ENCODE assay signal across 7 cellular contexts in the genomic region with DNA sequence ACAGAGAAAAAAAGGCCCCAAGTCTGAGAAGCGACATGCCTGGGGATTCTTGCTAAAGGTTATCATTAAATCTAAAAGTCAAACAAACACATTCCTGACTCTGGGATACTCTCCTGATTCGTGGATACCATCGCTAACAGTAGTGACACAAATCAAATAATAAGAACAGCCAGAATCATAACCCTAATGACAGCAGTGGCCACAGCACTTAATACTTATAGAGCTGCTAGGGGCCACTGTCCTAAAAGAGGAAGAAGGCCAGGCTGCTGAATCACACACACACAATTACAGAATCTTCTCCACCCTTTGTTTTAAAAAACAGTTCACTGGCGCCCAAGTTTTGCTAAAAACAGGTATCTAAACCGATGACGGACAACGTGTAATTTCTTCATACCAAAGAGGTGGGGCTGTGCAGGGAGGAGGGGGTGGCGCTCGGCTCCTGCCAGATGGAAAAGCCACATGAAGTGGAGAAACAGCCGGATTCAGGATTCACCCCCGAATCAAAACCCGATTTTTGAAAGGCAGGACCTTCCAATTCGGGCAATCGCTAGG. TPM values are rescaled to one million over a fixed set of nuclear protein-coding genes. Genes with fewer than 3 reads are reported as not detected.
DNase-seq lines count a peak whose midpoint lies in the region; ATAC-seq and TF ChIP-seq lines count a peak whose summit lies in the region.

No MANE protein-coding gene starts in this region.

- H3K27ac Mint-ChIP-seq in naive B cell = peak overlapping the region; percentile 87 to 97 (median 96)

- peaks cover 3% of the 10 kb centered on the region for H4K20me1 ChIP-seq in Loucy (ENCODE audit: insufficient read depth, low read length, poor library complexity, severe bottlenecking)

- no peak for TF ChIP-seq CTCF in GM06990 (IDR thresholded peaks at IDR 0.05; ENCODE audit: insufficient read depth, low read length, poor library complexity, severe bottlenecking)
- TF ChIP-seq CTCF in Loucy (conservative IDR thresholded peaks at IDR 0.05; ENCODE audit: low read length) = no peak
- TF ChIP-seq CTCF in WERI-Rb-1 (IDR thresholded peaks at IDR 0.05; ENCODE audit: low read depth, low read length) = no peak
- TF ChIP-seq CTCF in esophagus muscularis mucosa (IDR thresholded peaks at IDR 0.05) = no peak

- peaks cover 30% of the 10 kb centered on the region for H3K79me2 ChIP-seq in Loucy (ENCODE audit: insufficient read depth, low read length)

- H3F3A ChIP-seq in Loucy (ENCODE audit: low read depth) = no peaks in the 10 kb centered on the region

- no peaks in the 10 kb centered on the region for H3K9me2 ChIP-seq in Loucy (replicated peaks; ENCODE audit: low read depth, low read length)

- ATAC-seq in naive B cell (ENCODE audit: low read depth in 2 of 2) = peak; percentile 30 to 45

- H3K9me3 ChIP-seq in Loucy (ENCODE audit: insufficient read depth, low read depth, low read length) (no peaks in the 10 kb centered on the region), WERI-Rb-1 (ENCODE audit: severe bottlenecking) (no peaks in the 10 kb centered on the region), esophagus muscularis mucosa (no peaks in the 10 kb centered on the region)

- peaks cover 0 to 5% of the 10 kb centered on the region in 2 donors for H3K36me3 Mint-ChIP-seq in naive B cell

- WGBS in esophagus muscularis mucosa = 1% methylated on average over 14 of the region's 14 CpGs

- DNase-seq in GM06990 (ENCODE audit: extremely low read depth, insufficient read length) (no peak), WERI-Rb-1 (peak; percentile 31), esophagus muscularis mucosa (ENCODE audit: extremely low spot score) (peak; percentile 93), naive B cell (peak; percentile 32), SHP77 (lab: John Stamatoyannopoulos, UW) (no peak), NCI-H1694 treated with DMSO at 0.1 percent for 48 hours (lab: John Stamatoyannopoulos, UW) (no peak)

- H3K4me3 Mint-ChIP-seq in naive B cell = peak overlapping the region; percentile 87 to 98 (median 96)

- H3K27me3 ChIP-seq in GM06990 (replicated peaks; ENCODE audit: control insufficient read depth, insufficient read depth, low read length) (no peaks in the 10 kb centered on the region), Loucy (ENCODE audit: insufficient read depth, low read length, poor library complexity, severe bottlenecking) (no peaks in the 10 kb centered on the region), WERI-Rb-1 (ENCODE audit: insufficient read depth, low read depth, severe bottlenecking) (no peaks in the 10 kb centered on the region), esophagus muscularis mucosa (no peaks in the 10 kb centered on the region)

- H3K27ac ChIP-seq in WERI-Rb-1 (peak overlapping the region; percentile 96), esophagus muscularis mucosa (replicated peaks in 1 of 4) (peak overlapping the region; percentile 99 to 100 (median 100))

- no peak for TF ChIP-seq POLR2A in esophagus muscularis mucosa (IDR thresholded peaks at IDR 0.05; ENCODE audit: low read depth)

- H3K4me3 ChIP-seq in GM06990 (replicated peaks; ENCODE audit: low read depth, low read length) = peak overlapping the region; percentile 87
- peak overlapping the region; percentile 85 for H3K4me3 ChIP-seq in Loucy (ENCODE audit: low read length, poor library complexity, severe bottlenecking)
- H3K4me3 ChIP-seq in WERI-Rb-1 (ENCODE audit: low read depth, low read length) = peak overlapping the region; percentile 96
- H3K4me3 ChIP-seq in esophagus muscularis mucosa = peak overlapping the region; percentile 78 to 100 (median 92)

- H3K4me1 ChIP-seq in Loucy (ENCODE audit: insufficient read depth, low read length, poor library complexity, severe bottlenecking) (peaks cover 24% of the 10 kb centered on the region), esophagus muscularis mucosa (peaks cover 23 to 63% (median 63%) of the 10 kb centered on the region in 4 donors)

- no peaks in the 10 kb centered on the region for H3K27me3 Mint-ChIP-seq in naive B cell

- peak overlapping the region; percentile 91 for H2AFZ ChIP-seq in Loucy (ENCODE audit: low read length)

- H3K36me3 ChIP-seq in GM06990 (ENCODE audit: control insufficient read depth, insufficient read depth, low read length) = no peaks in the 10 kb centered on the region
- H3K36me3 ChIP-seq in Loucy (ENCODE audit: insufficient read depth, low read length) = no peaks in the 10 kb centered on the region
- H3K36me3 ChIP-seq in WERI-Rb-1 = peaks cover 5% of the 10 kb centered on the region; the same call in 1 of the 2 replicates
- H3K36me3 ChIP-seq in esophagus muscularis mucosa = peaks cover 0 to 6% (median 5%) of the 10 kb centered on the region in 4 donors

- H3K9me3 Mint-ChIP-seq in naive B cell = no peaks in the 10 kb centered on the region

- peak overlapping the region; percentile 82 for H3K4me2 ChIP-seq in Loucy (ENCODE audit: low read depth, low read length, poor library complexity, severe bottlenecking)

- H3K4me1 Mint-ChIP-seq in naive B cell = peaks cover 19 to 49% (median 19%) of the 10 kb centered on the region in 3 donors

- no peak for TF ChIP-seq EP300 in esophagus muscularis mucosa (IDR thresholded peaks at IDR 0.05)

- peak overlapping the region; percentile 79 for H3K9ac ChIP-seq in Loucy (ENCODE audit: low read depth, low read length, poor library complexity, severe bottlenecking)

- intact Hi-C loops in esophagus muscularis mucosa (cut with DNase I) = no loop called here

RNA-seq across cellular contexts. Expression of a gene that starts 1.1 kb away (rescaled TPM):
- total RNA-seq in esophagus muscularis mucosa = 100 to 1,000 TPM; 234 to 263 (median 250) TPM
- polyA plus RNA-seq in naive B cell (ENCODE audit: low read depth in 6 of 6) = 10 to 100 TPM in 1 of 6 donors, 1 to 10 TPM in 5; 1.4 to 21.0 (median 9.1) TPM

Comparison
In these comparisons a context has a peak if more than half of its experiments do, and no peak if none do; other contexts are left out.
1. DNase-seq: peak in WERI-Rb-1 (single experiment), esophagus muscularis mucosa (single experiment) and naive B cell (single experiment); none in GM06990 (single experiment), SHP77 (0 of 2) and NCI-H1694 treated with DMSO at 0.1 percent for 48 hours (single experiment).
2. Peak in every context shown above with its lines, with median percentiles within 50 percentile points of each other: H3K4me3 ChIP-seq.